Comparison of ENCODE assay signal across 1 cellular context in the genomic region with DNA sequence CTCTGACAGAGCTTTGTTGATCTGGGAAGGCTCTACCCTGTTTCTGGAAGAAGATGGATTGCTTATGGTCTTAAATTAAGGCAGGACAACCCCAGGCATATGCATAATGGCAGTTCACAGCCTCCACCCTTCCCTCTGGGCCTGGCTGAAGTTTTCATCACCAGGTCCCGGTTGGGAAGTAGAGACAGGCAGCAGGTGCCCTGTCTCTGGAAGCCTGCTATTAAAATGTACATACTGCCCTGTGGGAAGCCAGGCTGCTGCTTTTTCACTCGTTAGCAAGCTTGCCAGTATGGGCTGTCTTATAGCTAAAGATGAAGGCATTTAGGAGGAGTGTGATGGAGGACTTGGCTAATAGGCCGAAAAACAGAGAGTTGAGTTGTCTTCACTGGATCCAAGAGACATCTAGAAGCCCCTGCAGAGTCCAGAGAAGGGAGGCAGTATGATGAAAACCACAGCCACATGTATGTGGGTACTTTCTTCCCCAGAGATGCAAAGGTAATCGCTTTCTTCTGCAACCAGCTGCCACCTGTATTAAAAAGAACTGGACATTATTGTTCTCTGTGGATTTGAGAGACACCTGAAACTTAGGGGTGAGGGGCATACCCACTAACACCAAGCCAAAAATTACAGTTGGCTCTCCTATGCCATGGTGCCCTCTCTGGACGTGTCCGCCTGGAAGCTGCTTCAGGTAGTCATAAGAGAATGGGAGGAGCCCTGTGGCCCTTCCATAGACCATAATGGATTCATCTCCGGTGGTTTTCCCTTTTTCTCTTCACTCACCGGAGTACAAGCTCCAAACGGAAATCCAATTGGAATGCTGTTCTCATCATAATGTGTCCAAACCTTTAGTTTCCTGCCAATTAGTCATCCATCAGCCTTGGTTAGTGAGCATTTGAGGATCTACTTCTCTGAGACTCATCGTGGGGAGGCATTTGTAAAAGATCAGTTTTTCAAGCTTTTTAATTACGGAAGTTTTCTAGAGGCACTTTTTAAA.
TF ChIP-seq lines count a peak whose summit lies in the region.

No MANE protein-coding gene starts in this region.

TF ChIP-seq in IMR-90, 13 proteins besides CTCF, POLR2A, EP300 and RAD21:
- no peak for TF ChIP-seq SMC3 (IDR thresholded peaks at IDR 0.05; ENCODE audit: low read depth, low read length)
- TF ChIP-seq, protein P1, sequence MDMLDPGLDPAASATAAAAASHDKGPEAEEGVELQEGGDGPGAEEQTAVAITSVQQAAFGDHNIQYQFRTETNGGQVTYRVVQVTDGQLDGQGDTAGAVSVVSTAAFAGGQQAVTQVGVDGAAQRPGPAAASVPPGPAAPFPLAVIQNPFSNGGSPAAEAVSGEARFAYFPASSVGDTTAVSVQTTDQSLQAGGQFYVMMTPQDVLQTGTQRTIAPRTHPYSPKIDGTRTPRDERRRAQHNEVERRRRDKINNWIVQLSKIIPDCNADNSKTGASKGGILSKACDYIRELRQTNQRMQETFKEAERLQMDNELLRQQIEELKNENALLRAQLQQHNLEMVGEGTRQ (IDR thresholded peaks at IDR 0.05; ENCODE audit: low read depth, low read length), result no peak
- no peak for TF ChIP-seq FOS (IDR thresholded peaks at IDR 0.05; ENCODE audit: low read depth, low read length)
- TF ChIP-seq BHLHE40 (IDR thresholded peaks at IDR 0.05; ENCODE audit: low read depth, low read length), result no peak
- TF ChIP-seq, protein P2, sequence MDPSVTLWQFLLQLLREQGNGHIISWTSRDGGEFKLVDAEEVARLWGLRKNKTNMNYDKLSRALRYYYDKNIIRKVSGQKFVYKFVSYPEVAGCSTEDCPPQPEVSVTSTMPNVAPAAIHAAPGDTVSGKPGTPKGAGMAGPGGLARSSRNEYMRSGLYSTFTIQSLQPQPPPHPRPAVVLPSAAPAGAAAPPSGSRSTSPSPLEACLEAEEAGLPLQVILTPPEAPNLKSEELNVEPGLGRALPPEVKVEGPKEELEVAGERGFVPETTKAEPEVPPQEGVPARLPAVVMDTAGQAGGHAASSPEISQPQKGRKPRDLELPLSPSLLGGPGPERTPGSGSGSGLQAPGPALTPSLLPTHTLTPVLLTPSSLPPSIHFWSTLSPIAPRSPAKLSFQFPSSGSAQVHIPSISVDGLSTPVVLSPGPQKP (IDR thresholded peaks at IDR 0.05; ENCODE audit: borderline replicate concordance, low read depth, low read length), result no peak
- no peak for TF ChIP-seq NFE2L2 (IDR thresholded peaks at IDR 0.05; ENCODE audit: low read depth, low read length)
- TF ChIP-seq MXI1 (IDR thresholded peaks at IDR 0.05; ENCODE audit: borderline replicate concordance, low read depth, low read length), result no peak
- TF ChIP-seq MAZ (IDR thresholded peaks at IDR 0.05; ENCODE audit: borderline replicate concordance, low read depth, low read length), result no peak
- no peak for TF ChIP-seq RCOR1 (IDR thresholded peaks at IDR 0.05; ENCODE audit: insufficient replicate concordance, low read length)
- TF ChIP-seq MAFK (IDR thresholded peaks at IDR 0.05; ENCODE audit: low read depth, low read length), result no peak
- no peak for TF ChIP-seq RFX5 (IDR thresholded peaks at IDR 0.05; ENCODE audit: low read depth, low read length)
- no peak for TF ChIP-seq CEBPB (IDR thresholded peaks at IDR 0.05; ENCODE audit: low read depth, low read length)
- TF ChIP-seq CHD1 (IDR thresholded peaks at IDR 0.05; ENCODE audit: low read depth, low read length), result no peak
